1 cellular context compared by ENCODE assay signal in genomic region chr17:4365103-4365627, GRCh38.
TF ChIP-seq lines count a peak whose summit lies in the region.

No MANE protein-coding gene starts in this region.

TF ChIP-seq in A549, 52 proteins besides CTCF, POLR2A, EP300 and RAD21 (continued from another document):
- TF ChIP-seq REST (IDR thresholded peaks at IDR 0.05) (no peak), RNF2 (IDR thresholded peaks at IDR 0.05; ENCODE audit: borderline replicate concordance, low read depth) (no peak), MAX (IDR thresholded peaks at IDR 0.05) (peak; percentile 99), USF2 (IDR thresholded peaks at IDR 0.05) (peak; percentile 87)
